Comparison of ENCODE assay signal across 8 cellular contexts in the genomic region with DNA sequence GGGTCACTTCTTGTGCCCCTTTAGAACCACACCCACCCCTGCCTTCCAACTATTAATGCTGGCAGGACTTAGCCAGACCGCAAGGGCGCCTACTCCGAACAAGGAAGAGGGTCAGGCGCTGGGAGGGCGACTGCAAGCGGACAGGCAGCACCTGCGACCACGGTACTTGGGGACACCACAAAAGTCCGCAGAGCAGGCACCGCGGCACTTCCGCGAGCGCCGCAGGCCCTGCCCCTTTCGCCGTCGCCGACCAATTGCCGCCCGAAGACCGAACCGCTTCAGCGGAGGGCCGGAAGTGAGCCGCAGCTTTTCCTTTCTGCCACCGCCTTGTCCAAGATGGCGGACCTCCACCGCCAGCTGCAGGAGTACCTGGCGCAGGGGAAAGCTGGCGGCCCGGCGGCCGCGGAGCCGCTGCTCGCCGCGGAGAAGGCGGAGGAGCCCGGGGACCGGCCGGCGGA. TPM values are rescaled to one million over a fixed set of nuclear protein-coding genes. Genes with fewer than 3 reads are reported as not detected.
DNase-seq lines count a peak whose midpoint lies in the region; ATAC-seq and TF ChIP-seq lines count a peak whose summit lies in the region.

A gene with protein sequence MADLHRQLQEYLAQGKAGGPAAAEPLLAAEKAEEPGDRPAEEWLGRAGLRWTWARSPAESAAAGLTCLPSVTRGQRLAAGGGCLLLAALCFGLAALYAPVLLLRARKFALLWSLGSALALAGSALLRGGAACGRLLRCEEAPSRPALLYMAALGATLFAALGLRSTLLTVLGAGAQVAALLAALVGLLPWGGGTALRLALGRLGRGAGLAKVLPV (plus strand): TSS at position 305 of the 458 bp plus-strand sequence. CDS start 32 bp downstream, at position 337.

- H3K4me1 Mint-ChIP-seq in T-cell: peaks cover 40 to 50% (median 47%) of the 10 kb centered on the region in 3 donors

- H3K9me3 ChIP-seq in prostate gland: no peaks in the 10 kb centered on the region

- peak; percentile 94 for DNase-seq in NCI-H146 treated with DMSO at 0.1 percent for 48 hours (lab: John Stamatoyannopoulos, UW; ENCODE audit: unreplicated experiment)
- DNase-seq in T-cell: peak; percentile 77 to 92 (median 85)
- peak; percentile 87 for DNase-seq in amniotic epithelial cell (ENCODE audit: low read depth)
- peak; percentile 94 for DNase-seq in left ventricle myocardium superior
- DNase-seq in prostate gland (ENCODE audit: low spot score): peak; percentile 91
- DNase-seq in ureter (ENCODE audit: low spot score): peak; percentile 94

- CTCF ChIA-PET in T-cell (lab: Charles Lee): interaction anchor here in 1 of 2 donors (1.4 kb wide), 1 partner anchor 110 kb away, joined by 4 read pairs; no protein-coding TSS in a partner anchor

- peaks cover 12% of the 10 kb centered on the region for H3K4me1 ChIP-seq in prostate gland (replicated peaks)

- ATAC-seq in GM18499 (IDR thresholded peaks at IDR 0.05; ENCODE audit: insufficient read depth, unreplicated experiment) (peak; percentile 48), HG02885 (IDR thresholded peaks at IDR 0.05; ENCODE audit: poor library complexity, unreplicated experiment) (peak; percentile 77), T-cell (replicated peaks in 1 of 4) (peak; percentile 78 to 81 (median 78)), left ventricle myocardium superior (peak; percentile 92)

- 2% methylated on average over 36 of the region's 44 CpGs for WGBS in prostate gland

- H3K27ac Mint-ChIP-seq in T-cell: peak within 1 kb of the TSS; percentile 98

- no peaks in the 10 kb centered on the region for H3K27me3 Mint-ChIP-seq in T-cell

- H3K36me3 ChIP-seq in prostate gland: no peaks in the 10 kb centered on the region

- peak within 1 kb of the TSS; percentile 54 to 73 for H3K4me3 ChIP-seq in prostate gland

- peak within 1 kb of the TSS; percentile 88 to 91 (median 91) for H3K4me3 Mint-ChIP-seq in T-cell

- TF ChIP-seq CTCF in prostate gland (IDR thresholded peaks at IDR 0.05): peak in 1 of 4 experiments; percentile 7

- POLR2A ChIA-PET in T-cell (lab: Charles Lee): interaction anchor here in 1 of 2 donors (0.6 kb wide), 1 partner anchor 175 kb away, joined by 4 read pairs; the partner anchor contains the start of gene IWS1

- H3K36me3 Mint-ChIP-seq in T-cell: peaks cover 19% of the 10 kb centered on the region

- no peaks in the 10 kb centered on the region for H3K9me3 Mint-ChIP-seq in T-cell

- intact Hi-C loops in left ventricle myocardium superior (cut with micrococcal nuclease) (no loop called here), prostate gland (cut with DNase I) (no loop called here)

- H3K27me3 ChIP-seq in prostate gland (replicated peaks; ENCODE audit: insufficient read depth): no peaks in the 10 kb centered on the region

- peak; percentile 79 for TF ChIP-seq POLR2A in prostate gland (IDR thresholded peaks at IDR 0.05)

- peak within 1 kb of the TSS; percentile 87 to 93 for H3K27ac ChIP-seq in prostate gland

RNA-seq across cellular contexts. Expression of the gene that starts here (rescaled TPM):
- 10 to 100 TPM in 3 of 5 donors, 1 to 10 TPM in 2; 6.1 to 13.9 (median 12.4) TPM for total RNA-seq in T-cell
- total RNA-seq in left ventricle myocardium superior: 3.1 TPM
- total RNA-seq in prostate gland: 10 to 100 TPM; 14.8 to 22.2 TPM
- 7.3 TPM for total RNA-seq in ureter

Comparison
In these comparisons a context has a peak if more than half of its experiments do, and no peak if none do; other contexts are left out.
1. Peak in every context shown above with its lines: DNase-seq, ATAC-seq, H3K4me3 ChIP-seq and H3K27ac ChIP-seq.